25 cellular contexts compared by ENCODE assay signal in genomic region chr7:157152391-157152937, GRCh38.
DNase-seq lines count a peak whose midpoint lies in the region; ATAC-seq, FAIRE-seq and TF ChIP-seq lines count a peak whose summit lies in the region.
"Had no signal": no experiment of that assay in that cellular context is flagged by ENCODE, and none has a peak within 500 bp of the region (broad histone marks: within the 10 kb centered on the region; RNA-seq: fewer than 3 reads in every experiment).

No MANE protein-coding gene starts in this region.

- H3K27me3 ChIP-seq in WERI-Rb-1 (ENCODE audit: insufficient read depth, low read depth, severe bottlenecking) = no peaks in the 10 kb centered on the region
- H3K27me3 ChIP-seq: body of pancreas, neural progenitor cell, upper lobe of left lung had no signal

- TF ChIP-seq CTCF in WERI-Rb-1 (IDR thresholded peaks at IDR 0.05; ENCODE audit: low read depth, low read length) = no peak

- no peak for DNase-seq in activated T-cell treated with anti-CD3 and anti-CD28 coated beads, Interleukin-2, amount 50 U/mL, for 24 hours
- no peak for DNase-seq in activated T-cell treated with anti-CD3 and anti-CD28 coated beads for 4 hours
- DNase-seq in WERI-Rb-1 = no peak
- no peak for DNase-seq in epithelial cell of prostate (ENCODE audit: low read depth, low spot score)
- no peak for DNase-seq in stimulated activated effector memory CD8-positive, alpha-beta T cell treated with anti-CD3 and anti-CD28 coated beads, Interleukin-12 subunit alpha, Interleukin-12 subunit beta, amount 100 ng/mL, for 72 hours (ENCODE audit: low spot score in 2 of 2)
- DNase-seq in RCC 7860 (ENCODE audit: low spot score) = no peak
- DNase-seq in NCI-H2081 (lab: John Stamatoyannopoulos, UW) = no peak
- DNase-seq: activated CD4-positive, alpha-beta T cell treated with anti-CD3 and anti-CD28 coated beads for 48 hours; activated naive CD4-positive, alpha-beta T cell; activated T-cell treated with anti-CD3 and anti-CD28 coated beads, Interleukin-2, amount 50 U/mL, for 1 hour; body of pancreas; CD4-positive, alpha-beta T cell; NCI-H1436; NCI-H2081 treated with DMSO at 0.1 percent for 48 hours; NCI-H226; SIG-M5; stimulated activated naive B cell treated with anti-CD40 and anti-IgM and Interleukin-4, amounts not matched to agents 10 μg/mL and 1 μg/mL and 100 μg/mL, for 72 hours; substantia nigra; upper lobe of left lung had no signal

- H3K4me3 Mint-ChIP-seq in activated T-cell treated with anti-CD3 and anti-CD28 coated beads, Interleukin-2, amount 50 U/mL, for 24 hours = no peak overlapping the region
- H3K4me3 Mint-ChIP-seq in stimulated activated effector memory CD8-positive, alpha-beta T cell treated with anti-CD3 and anti-CD28 coated beads, Interleukin-12 subunit alpha, Interleukin-12 subunit beta, amount 100 ng/mL, for 72 hours = no peak overlapping the region
- H3K4me3 Mint-ChIP-seq: CD4-positive, alpha-beta T cell; neural progenitor cell; stimulated activated naive B cell treated with anti-CD40 and anti-IgM and Interleukin-4, amounts not matched to agents 10 μg/mL and 1 μg/mL and 100 μg/mL, for 72 hours had no signal

- H3K27ac Mint-ChIP-seq in activated T-cell treated with anti-CD3 and anti-CD28 coated beads, Interleukin-2, amount 50 U/mL, for 24 hours = peak overlapping the region; percentile 72
- H3K27ac Mint-ChIP-seq in stimulated activated effector memory CD8-positive, alpha-beta T cell treated with anti-CD3 and anti-CD28 coated beads, Interleukin-12 subunit alpha, Interleukin-12 subunit beta, amount 100 ng/mL, for 72 hours = peak overlapping the region; percentile 57
- H3K27ac Mint-ChIP-seq: neural progenitor cell; stimulated activated naive B cell treated with anti-CD40 and anti-IgM and Interleukin-4, amounts not matched to agents 10 μg/mL and 1 μg/mL and 100 μg/mL, for 72 hours had no signal

- peaks cover 78% of the 10 kb centered on the region for H3K4me1 Mint-ChIP-seq in activated T-cell treated with anti-CD3 and anti-CD28 coated beads, Interleukin-2, amount 50 U/mL, for 24 hours (ENCODE audit: low read depth)
- peaks cover 50% of the 10 kb centered on the region for H3K4me1 Mint-ChIP-seq in stimulated activated effector memory CD8-positive, alpha-beta T cell treated with anti-CD3 and anti-CD28 coated beads, Interleukin-12 subunit alpha, Interleukin-12 subunit beta, amount 100 ng/mL, for 72 hours

- FAIRE-seq in RCC 7860 (lab: Jason Lieb, UNC) = no peak
- FAIRE-seq: endothelial cell of umbilical vein, H54 had no signal

- peaks cover 73% of the 10 kb centered on the region for H3K36me3 Mint-ChIP-seq in activated T-cell treated with anti-CD3 and anti-CD28 coated beads, Interleukin-2, amount 50 U/mL, for 24 hours (ENCODE audit: low read depth)
- peaks cover 42% of the 10 kb centered on the region for H3K36me3 Mint-ChIP-seq in stimulated activated effector memory CD8-positive, alpha-beta T cell treated with anti-CD3 and anti-CD28 coated beads, Interleukin-12 subunit alpha, Interleukin-12 subunit beta, amount 100 ng/mL, for 72 hours

- H3K9me3 Mint-ChIP-seq in activated T-cell treated with anti-CD3 and anti-CD28 coated beads, Interleukin-2, amount 50 U/mL, for 24 hours = no peaks in the 10 kb centered on the region
- no peaks in the 10 kb centered on the region for H3K9me3 Mint-ChIP-seq in stimulated activated effector memory CD8-positive, alpha-beta T cell treated with anti-CD3 and anti-CD28 coated beads, Interleukin-12 subunit alpha, Interleukin-12 subunit beta, amount 100 ng/mL, for 72 hours
- H3K9me3 Mint-ChIP-seq: CD4-positive, alpha-beta T cell; neural progenitor cell; stimulated activated naive B cell treated with anti-CD40 and anti-IgM and Interleukin-4, amounts not matched to agents 10 μg/mL and 1 μg/mL and 100 μg/mL, for 72 hours had no signal

- no peaks in the 10 kb centered on the region for H3K27me3 Mint-ChIP-seq in activated T-cell treated with anti-CD3 and anti-CD28 coated beads, Interleukin-2, amount 50 U/mL, for 24 hours
- H3K27me3 Mint-ChIP-seq: CD4-positive, alpha-beta T cell; stimulated activated naive B cell treated with anti-CD40 and anti-IgM and Interleukin-4, amounts not matched to agents 10 μg/mL and 1 μg/mL and 100 μg/mL, for 72 hours had no signal

- no peaks in the 10 kb centered on the region for H3K9me3 ChIP-seq in WERI-Rb-1 (ENCODE audit: severe bottlenecking)
- H3K9me3 ChIP-seq: body of pancreas, upper lobe of left lung had no signal

- H3K27ac ChIP-seq in WERI-Rb-1 = peak overlapping the region; percentile 76
- H3K27ac ChIP-seq in epithelial cell of prostate = peak overlapping the region; percentile 14
- H3K27ac ChIP-seq: body of pancreas, neural progenitor cell, parathyroid adenoma, skin epidermis, upper lobe of left lung had no signal

- no peak for ATAC-seq in stimulated activated effector memory CD8-positive, alpha-beta T cell treated with anti-CD3 and anti-CD28 coated beads, Interleukin-12 subunit alpha, Interleukin-12 subunit beta, amount 100 ng/mL, for 72 hours
- no peak for ATAC-seq in GM18498 (IDR thresholded peaks at IDR 0.05; ENCODE audit: unreplicated experiment)
- ATAC-seq: body of pancreas; stimulated activated naive B cell treated with anti-CD40 and anti-IgM and Interleukin-4, amounts not matched to agents 10 μg/mL and 1 μg/mL and 100 μg/mL, for 72 hours had no signal

- peaks cover 27% of the 10 kb centered on the region for H3K36me3 ChIP-seq in WERI-Rb-1
- H3K36me3 ChIP-seq: neural progenitor cell had no signal

- H3K4me3 ChIP-seq in WERI-Rb-1 (ENCODE audit: low read depth, low read length) = no peak overlapping the region; the same call in 1 of the 2 replicates
- H3K4me3 ChIP-seq: body of pancreas, neural progenitor cell, skin epidermis, upper lobe of left lung had no signal
